2 cellular contexts compared by ENCODE assay signal in genomic region chr7:156497776-156498509, GRCh38.
TF ChIP-seq lines count a peak whose summit lies in the region.

No MANE protein-coding gene starts in this region.

TF ChIP-seq in IMR-90, 13 proteins besides CTCF, POLR2A, EP300 and RAD21:
- TF ChIP-seq FOS (IDR thresholded peaks at IDR 0.05; ENCODE audit: low read depth, low read length): no peak
- TF ChIP-seq BHLHE40 (IDR thresholded peaks at IDR 0.05; ENCODE audit: low read depth, low read length): no peak
- no peak for TF ChIP-seq USF2 (IDR thresholded peaks at IDR 0.05; ENCODE audit: low read depth, low read length)
- TF ChIP-seq MAZ (IDR thresholded peaks at IDR 0.05; ENCODE audit: borderline replicate concordance, low read depth, low read length): no peak
- TF ChIP-seq MAFK (IDR thresholded peaks at IDR 0.05; ENCODE audit: low read depth, low read length): no peak
- TF ChIP-seq CEBPB (IDR thresholded peaks at IDR 0.05; ENCODE audit: low read depth, low read length): no peak
- no peak for TF ChIP-seq NFE2L2 (IDR thresholded peaks at IDR 0.05; ENCODE audit: low read depth, low read length)
- no peak for TF ChIP-seq RFX5 (IDR thresholded peaks at IDR 0.05; ENCODE audit: low read depth, low read length)
- no peak for TF ChIP-seq MXI1 (IDR thresholded peaks at IDR 0.05; ENCODE audit: borderline replicate concordance, low read depth, low read length)
TF ChIP-seq in IMR-90: peak in this region for 0.

TF ChIP-seq in H1, 55 proteins besides CTCF, POLR2A, EP300 and RAD21:
- TF ChIP-seq, protein P1, sequence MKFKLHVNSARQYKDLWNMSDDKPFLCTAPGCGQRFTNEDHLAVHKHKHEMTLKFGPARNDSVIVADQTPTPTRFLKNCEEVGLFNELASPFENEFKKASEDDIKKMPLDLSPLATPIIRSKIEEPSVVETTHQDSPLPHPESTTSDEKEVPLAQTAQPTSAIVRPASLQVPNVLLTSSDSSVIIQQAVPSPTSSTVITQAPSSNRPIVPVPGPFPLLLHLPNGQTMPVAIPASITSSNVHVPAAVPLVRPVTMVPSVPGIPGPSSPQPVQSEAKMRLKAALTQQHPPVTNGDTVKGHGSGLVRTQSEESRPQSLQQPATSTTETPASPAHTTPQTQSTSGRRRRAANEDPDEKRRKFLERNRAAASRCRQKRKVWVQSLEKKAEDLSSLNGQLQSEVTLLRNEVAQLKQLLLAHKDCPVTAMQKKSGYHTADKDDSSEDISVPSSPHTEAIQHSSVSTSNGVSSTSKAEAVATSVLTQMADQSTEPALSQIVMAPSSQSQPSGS (IDR thresholded peaks at IDR 0.05; ENCODE audit: low read length): no peak
- TF ChIP-seq YY1 (IDR thresholded peaks at IDR 0.05; ENCODE audit: low read depth, low read length): no peak
- TF ChIP-seq USF2 (IDR thresholded peaks at IDR 0.05; ENCODE audit: low read length): no peak
- no peak for TF ChIP-seq TCF12 (IDR thresholded peaks at IDR 0.05; ENCODE audit: low read depth, low read length)
- TF ChIP-seq EGR1 (IDR thresholded peaks at IDR 0.05; ENCODE audit: borderline replicate concordance, low read depth, low read length): no peak
- TF ChIP-seq HDAC2 (IDR thresholded peaks at IDR 0.05; ENCODE audit: borderline replicate concordance in 1 of 2, low read depth in 2 of 2, low read length in 2 of 2): no peak
- TF ChIP-seq EZH2 (IDR thresholded peaks at IDR 0.05; ENCODE audit: low read depth, low read length, severe bottlenecking): no peak
- TF ChIP-seq GTF2F1 (IDR thresholded peaks at IDR 0.05; ENCODE audit: borderline replicate concordance, low read depth, low read length): no peak
- TF ChIP-seq RXRA (IDR thresholded peaks at IDR 0.05; ENCODE audit: insufficient read depth, low read depth, low read length): no peak
